8 cellular contexts compared by ENCODE assay signal in genomic region chr14:68814376-68815287, GRCh38. TPM values are rescaled to one million over a fixed set of nuclear protein-coding genes. Genes with fewer than 3 reads are reported as not detected.
DNase-seq lines count a peak whose midpoint lies in the region; ATAC-seq and TF ChIP-seq lines count a peak whose summit lies in the region.

No MANE protein-coding gene starts in this region.

- no peaks in the 10 kb centered on the region for H3K9me3 ChIP-seq in SK-N-SH

- H3K4me2 ChIP-seq in SK-N-SH = peak overlapping the region; percentile 53

- H3K4me3 ChIP-seq in SK-N-SH (ENCODE audit: low read depth in 2 of 2, low read length in 1 of 2) (no peak overlapping the region), brain microvascular endothelial cell (ENCODE audit: low read depth, low read length) (no peak overlapping the region), kidney epithelial cell (ENCODE audit: low read depth, low read length) (no peak overlapping the region)

- POLR2A ChIA-PET in SK-N-SH (lab: Yijun Ruan, JAX) = interaction anchor here (1.1 kb wide), 1 partner anchor 159 kb away, joined by 3 read pairs; no protein-coding TSS in a partner anchor

- no peaks in the 10 kb centered on the region for H3K9me2 ChIP-seq in SK-N-SH

- TF ChIP-seq CTCF in SK-N-SH (IDR thresholded peaks at IDR 0.05) = no peak
- no peak for TF ChIP-seq CTCF in brain microvascular endothelial cell (IDR thresholded peaks at IDR 0.05; ENCODE audit: low read depth, low read length, missing control alignments)
- TF ChIP-seq CTCF in kidney epithelial cell (IDR thresholded peaks at IDR 0.05; ENCODE audit: insufficient read depth, low read length, poor library complexity, severe bottlenecking) = no peak

- peak overlapping the region; percentile 29; the same call in 1 of the 2 replicates for H3K9ac ChIP-seq in SK-N-SH

- DNase-seq in SHP77 (lab: John Stamatoyannopoulos, UW) (peak; percentile 26 to 33), SHP77 treated with DMSO at 0.1 percent for 48 hours (lab: John Stamatoyannopoulos, UW) (no peak), SK-N-SH (peak; percentile 71), brain microvascular endothelial cell (no peak), kidney epithelial cell (ENCODE audit: low read depth) (peak; percentile 80)
- DNase-seq in stimulated activated CD8-positive, alpha-beta memory T cell treated with anti-CD3 and anti-CD28 coated beads, Interleukin-4, amount 100 ng/mL, for 48 hours = peak; percentile 52

- peak; percentile 35 for ATAC-seq in HG02938 (IDR thresholded peaks at IDR 0.05; ENCODE audit: unreplicated experiment)
- ATAC-seq in HG02588 (IDR thresholded peaks at IDR 0.05; ENCODE audit: unreplicated experiment) = no peak

- TF ChIP-seq RAD21 in SK-N-SH (IDR thresholded peaks at IDR 0.05; ENCODE audit: low read length) = no peak

- H3K79me2 ChIP-seq in SK-N-SH (ENCODE audit: insufficient read depth) = no peaks in the 10 kb centered on the region

- H3K4me1 ChIP-seq in SK-N-SH (ENCODE audit: control insufficient read depth in 1 of 2, insufficient read depth in 2 of 2, low read depth in 1 of 2, low read length in 1 of 2) = peaks cover 19 to 21% of the 10 kb centered on the region in 2 experiments; a peak in 3 of 4 replicates

- 48% methylated on average over 11 of the region's 14 CpGs for WGBS in SK-N-SH (ENCODE audit: low lambda C conversion rate)

- H3K36me3 ChIP-seq in SK-N-SH (replicated peaks in 1 of 2; ENCODE audit: control insufficient read depth in 1 of 2, insufficient read depth in 2 of 2, low read length in 1 of 2) (no peaks in the 10 kb centered on the region), brain microvascular endothelial cell (replicated peaks) (no peaks in the 10 kb centered on the region), kidney epithelial cell (ENCODE audit: control insufficient read depth, insufficient read depth, low read length) (no peaks in the 10 kb centered on the region)

- in situ Hi-C loops in brain microvascular endothelial cell (cut with HindIII; ENCODE audit: low pct_ligation_motif_present, low sequenced_read_pairs) = loop anchor here (25.0 kb wide), 1 partner anchor 877 kb away; no protein-coding TSS in a partner anchor

- H3K27me3 ChIP-seq in SK-N-SH (ENCODE audit: insufficient read depth) (no peaks in the 10 kb centered on the region), brain microvascular endothelial cell (replicated peaks) (no peaks in the 10 kb centered on the region), kidney epithelial cell (ENCODE audit: control insufficient read depth, insufficient read depth, low read length) (no peaks in the 10 kb centered on the region)

- CTCF ChIA-PET in SK-N-SH (lab: Yijun Ruan, JAX) = interaction anchor here (0.9 to 15.3 kb wide), 9 partner anchors 11 to 931 kb away, joined by 3 to 232 read pairs (median 7); no protein-coding TSS in a partner anchor

- TF ChIP-seq EP300 in SK-N-SH (IDR thresholded peaks at IDR 0.05; ENCODE audit: borderline replicate concordance in 1 of 2, low read depth in 1 of 2, low read length in 1 of 2) = peak in 1 of 2 experiments; percentile 43; a peak in 1 of 4 replicates

- no peaks in the 10 kb centered on the region for H4K20me1 ChIP-seq in SK-N-SH (ENCODE audit: insufficient read depth)

- H3K27ac ChIP-seq in SK-N-SH (ENCODE audit: low read depth in 2 of 2, low read length in 1 of 2) = peak overlapping the region; percentile 66 to 88; a peak in 3 of 4 replicates
- peak overlapping the region; percentile 71 for H3K27ac ChIP-seq in brain microvascular endothelial cell

- H3F3A ChIP-seq in SK-N-SH (replicated peaks; ENCODE audit: insufficient read depth) = peaks cover 12% of the 10 kb centered on the region

- H2AFZ ChIP-seq in SK-N-SH (ENCODE audit: low read depth) = peak overlapping the region; percentile 44; the same call in 1 of the 2 replicates

TF ChIP-seq in SK-N-SH, 30 proteins besides CTCF, POLR2A, EP300 and RAD21:
- TF ChIP-seq TAF1 (IDR thresholded peaks at IDR 0.05; ENCODE audit: borderline replicate concordance, low read depth, low read length) (no peak), SMC3 (IDR thresholded peaks at IDR 0.05; ENCODE audit: low read depth, low read length) (0 out of 2 replicates have a peak, but pooled peaks have one; percentile 18)
- TF ChIP-seq, protein P1, sequence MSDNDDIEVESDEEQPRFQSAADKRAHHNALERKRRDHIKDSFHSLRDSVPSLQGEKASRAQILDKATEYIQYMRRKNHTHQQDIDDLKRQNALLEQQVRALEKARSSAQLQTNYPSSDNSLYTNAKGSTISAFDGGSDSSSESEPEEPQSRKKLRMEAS (IDR thresholded peaks at IDR 0.05; ENCODE audit: low read depth) = no peak

RNA-seq across cellular contexts. Expression of gene ZFP36L1, which starts 21.8 kb away (rescaled TPM):
- 8.8 and 16.5 TPM in 2 replicates for polyA plus RNA-seq in SK-N-SH (2012; rRNA removed)
- 8.1 and 13.9 TPM in 2 replicates for polyA plus RNA-seq in SK-N-SH (2012; cell fraction: cytosol; rRNA removed)
- 27.3 and 37.3 TPM in 2 replicates for polyA plus RNA-seq in SK-N-SH (2012; cell fraction: nucleus; rRNA removed)
- total RNA-seq in kidney epithelial cell = 144 and 273 TPM in 2 replicates

Comparison
In these comparisons a context has a peak if more than half of its experiments do, and no peak if none do; other contexts are left out.
1. DNase-seq: peak in SHP77 (2 of 2), SK-N-SH (single experiment), kidney epithelial cell (single experiment) and stimulated activated CD8-positive, alpha-beta memory T cell treated with anti-CD3 and anti-CD28 coated beads, Interleukin-4, amount 100 ng/mL, for 48 hours (single experiment); none in SHP77 treated with DMSO at 0.1 percent for 48 hours (single experiment) and brain microvascular endothelial cell (single experiment).